Comparison of ENCODE assay signal across 8 cellular contexts in genomic region chr3:129604942-129605592, GRCh38. TPM values are rescaled to one million over a fixed set of nuclear protein-coding genes. Genes with fewer than 3 reads are reported as not detected.
A peak's percentile ranks its signal among the peaks of the same experiment; 100 is the strongest.
DNase-seq lines count a peak whose midpoint lies in the region; ATAC-seq and TF ChIP-seq lines count a peak whose summit lies in the region.

No MANE protein-coding gene starts in this region.

- H3K27ac Mint-ChIP-seq in T-cell, result peak overlapping the region in 1 of 2 donors; percentile 60

- H3K79me2 ChIP-seq in DOHH2 (ENCODE audit: control insufficient read depth, low read length), result no peaks in the 10 kb centered on the region

- H3K27ac ChIP-seq in DOHH2 (ENCODE audit: low read depth, low read length) (no peak overlapping the region), heart right ventricle (peak overlapping the region; percentile 89 to 99 (median 92))

- no peak for TF ChIP-seq CTCF in DOHH2 (IDR thresholded peaks at IDR 0.05; ENCODE audit: low read depth, low read length, poor library complexity, severe bottlenecking)
- TF ChIP-seq CTCF in heart right ventricle (IDR thresholded peaks at IDR 0.05), result no peak
- no peak for TF ChIP-seq CTCF in retinal pigment epithelial cell (conservative IDR thresholded peaks at IDR 0.05; ENCODE audit: low read depth, low read length)

- H3K36me3 Mint-ChIP-seq in T-cell, result no peaks in the 10 kb centered on the region

- H3K27me3 ChIP-seq in DOHH2 (ENCODE audit: control insufficient read depth, low read length) (peaks cover 24% of the 10 kb centered on the region), heart right ventricle (peaks cover 0 to 18% (median 4%) of the 10 kb centered on the region in 7 donors)

- POLR2A ChIA-PET in T-cell (lab: Charles Lee), result interaction anchor here in 1 of 2 donors (0.7 to 1.6 kb wide), 2 partner anchors 11 to 163 kb away, joined by 7 to 11 read pairs; no protein-coding TSS in a partner anchor

- H3K9me3 ChIP-seq in DOHH2 (ENCODE audit: control insufficient read depth, insufficient read depth, low read length), result no peaks in the 10 kb centered on the region
- H3K9me3 ChIP-seq in heart right ventricle, result no peaks in the 10 kb centered on the region

- H3K4me2 ChIP-seq in DOHH2 (ENCODE audit: low read length), result peak overlapping the region; percentile 81; the same call in 1 of the 2 replicates

- 5 to 6% methylated on average over 44 to 69 of the region's 69 CpGs for WGBS in heart right ventricle, 2 donors

- H3K27me3 Mint-ChIP-seq in T-cell, result peaks cover 6 to 9% of the 10 kb centered on the region in 2 donors

- H3K4me1 ChIP-seq in DOHH2 (ENCODE audit: control insufficient read depth, low read length) (peaks cover 29% of the 10 kb centered on the region), heart right ventricle (peaks cover 10 to 80% (median 75%) of the 10 kb centered on the region in 9 donors)

- CTCF ChIA-PET in T-cell (lab: Charles Lee), result interaction anchor here (0.6 to 1.6 kb wide), 4 partner anchors 29 to 160 kb away, joined by 3 to 10 read pairs (median 6); no protein-coding TSS in a partner anchor

- DNase-seq in T-cell (peak in 3 of 34 experiments; percentile 9 to 21 (median 11)), heart right ventricle (no peak), retinal pigment epithelial cell (ENCODE audit: low read depth) (no peak), HuH-7.5 (ENCODE audit: low spot score) (no peak), cerebellum (ENCODE audit: low spot score) (no peak), glomerular visceral epithelial cell (ENCODE audit: extremely low spot score) (no peak)

- H3F3A ChIP-seq in DOHH2 (ENCODE audit: control insufficient read depth, insufficient read depth), result no peaks in the 10 kb centered on the region

- H3K9me3 Mint-ChIP-seq in T-cell, result no peaks in the 10 kb centered on the region

- intact Hi-C loops in heart right ventricle (cut with DNase I), result loop anchor here in 6 of 10 donors (5.0 kb wide), 3 partner anchors 43 to 113 kb away; no protein-coding TSS in a partner anchor

- no peaks in the 10 kb centered on the region for H3K9me2 ChIP-seq in DOHH2 (replicated peaks; ENCODE audit: control insufficient read depth, low read length)

- H3K36me3 ChIP-seq in DOHH2 (ENCODE audit: control insufficient read depth, low read length) (no peaks in the 10 kb centered on the region), heart right ventricle (peaks cover 0 to 16% (median 0%) of the 10 kb centered on the region in 9 donors)

- ATAC-seq in T-cell (replicated peaks in 1 of 4), result peak in 3 of 4 experiments; percentile 20 to 29 (median 22)
- peak in 2 of 8 donors; percentile 3 to 12 for ATAC-seq in heart right ventricle
- ATAC-seq in HG03097 (IDR thresholded peaks at IDR 0.05; ENCODE audit: low FRiP score, unreplicated experiment), result no peak

- no peaks in the 10 kb centered on the region; the same call in 1 of the 2 replicates for H4K20me1 ChIP-seq in DOHH2 (ENCODE audit: control insufficient read depth, insufficient read depth, low read depth, low read length)

- peak overlapping the region; percentile 89 to 98 (median 92) for H3K4me3 Mint-ChIP-seq in T-cell

- H3K4me3 ChIP-seq in DOHH2 (ENCODE audit: low read length) (no peak overlapping the region), heart right ventricle (peak overlapping the region; percentile 62 to 91 (median 74)), retinal pigment epithelial cell (ENCODE audit: low read length) (peak overlapping the region; percentile 72)

- H3K4me1 Mint-ChIP-seq in T-cell, result peaks cover 28 to 45% (median 39%) of the 10 kb centered on the region in 3 donors

RNA-seq across cellular contexts. Expression of gene PLXND1, which starts 1.4 kb away (rescaled TPM):
- 10 to 100 TPM; 13.6 to 53.3 (median 44.9) TPM for total RNA-seq in T-cell
- 100 to 1,000 TPM in 1 of 10 donors, 10 to 100 TPM in 9; 40.9 to 106 (median 62.8) TPM for total RNA-seq in heart right ventricle
- polyA plus RNA-seq in heart right ventricle, result 100 to 1,000 TPM in 1 of 2 donors, 10 to 100 TPM in 1; 71.2 to 169 TPM
- total RNA-seq in cerebellum, result 47.4 TPM
